In the genomic region with DNA sequence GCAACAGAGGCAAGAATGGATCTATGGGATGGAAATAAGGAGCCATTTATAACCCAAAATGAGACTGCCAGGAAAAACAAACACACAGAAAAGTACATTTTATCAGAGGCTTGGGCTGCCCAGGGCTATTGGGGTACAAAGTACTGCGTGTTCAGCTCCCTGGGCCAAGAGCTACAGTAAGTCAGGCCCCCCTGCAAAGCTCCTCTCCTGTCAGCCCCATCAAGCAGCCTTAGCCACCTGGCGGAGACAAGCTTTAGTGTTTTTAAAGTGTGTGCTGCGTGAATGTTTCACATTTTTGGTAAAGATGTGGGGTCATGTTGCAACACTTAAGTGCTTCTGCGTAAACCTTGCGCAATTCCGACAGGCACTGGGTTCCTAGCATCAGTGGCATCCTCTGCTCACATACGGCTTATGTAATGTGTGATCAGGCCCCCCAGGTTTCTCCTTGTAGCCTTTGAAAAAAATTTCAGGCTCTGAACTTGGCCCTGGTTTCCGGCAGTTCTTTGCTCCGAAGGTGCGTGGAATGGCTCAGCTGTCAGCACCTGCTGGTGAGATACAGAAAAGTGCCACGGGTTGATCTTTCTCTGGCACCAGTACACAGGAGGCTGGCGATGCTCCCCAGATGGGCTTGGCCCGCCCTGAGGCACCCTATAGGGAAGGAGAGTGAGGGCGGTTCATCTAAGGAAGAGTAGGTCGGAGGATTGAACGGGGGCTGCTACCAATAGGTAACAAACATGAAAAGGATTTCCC, we compare ENCODE assay signal across 10 cellular contexts.
DNase-seq lines count a peak whose midpoint lies in the region; TF ChIP-seq lines count a peak whose summit lies in the region.
"Had no signal": no experiment of that assay in that cellular context is flagged by ENCODE, and none has a peak within 500 bp of the region (broad histone marks: within the 10 kb centered on the region; RNA-seq: fewer than 3 reads in every experiment).

No MANE protein-coding gene starts in this region.

- intact Hi-C loops in esophagus squamous epithelium (cut with DNase I) = no loop called here

- TF ChIP-seq CTCF in esophagus squamous epithelium (IDR thresholded peaks at IDR 0.05) (peak in 4 of 6 experiments; percentile 25 to 58 (median 40)), osteocyte (IDR thresholded peaks at IDR 0.05) (peak; percentile 15)

- H3K27ac ChIP-seq in esophagus squamous epithelium = peak overlapping the region; percentile 7 to 71 (median 36)
- H3K27ac ChIP-seq in effector memory CD4-positive, alpha-beta T cell (ENCODE audit: insufficient read depth, low read length, poor library complexity, severe bottlenecking) = no peak overlapping the region

- no peaks in the 10 kb centered on the region for H3K9me3 Mint-ChIP-seq in osteocyte (ENCODE audit: unreplicated experiment)

- H3K27me3 Mint-ChIP-seq in osteocyte (ENCODE audit: unreplicated experiment) = no peaks in the 10 kb centered on the region

- H3K9me3 ChIP-seq in esophagus squamous epithelium = no peaks in the 10 kb centered on the region
- H3K9me3 ChIP-seq in effector memory CD4-positive, alpha-beta T cell (ENCODE audit: control insufficient read depth, low read length) = no peaks in the 10 kb centered on the region

- 40 to 64% methylated on average over 12 to 14 of the region's 16 CpGs for WGBS in esophagus squamous epithelium, 2 donors

- H3K4me1 Mint-ChIP-seq in osteocyte (ENCODE audit: unreplicated experiment) = peaks cover 22% of the 10 kb centered on the region

- no peaks in the 10 kb centered on the region for H3K27me3 ChIP-seq in esophagus squamous epithelium
- H3K27me3 ChIP-seq in effector memory CD4-positive, alpha-beta T cell (replicated peaks; ENCODE audit: control insufficient read depth, insufficient read depth, low read length, poor library complexity, severe bottlenecking) = no peaks in the 10 kb centered on the region

- no peaks in the 10 kb centered on the region for H3K36me3 Mint-ChIP-seq in osteocyte (ENCODE audit: unreplicated experiment)

- TF ChIP-seq POLR2A in esophagus squamous epithelium (IDR thresholded peaks at IDR 0.05) = no peak

- peak; percentile 91 for DNase-seq in DMS79 treated with DMSO at 0.1 percent for 48 hours (lab: John Stamatoyannopoulos, UW)
- DNase-seq in NCI-H345 treated with DMSO at 0.1 percent for 48 hours (lab: John Stamatoyannopoulos, UW; ENCODE audit: unreplicated experiment) = peak; percentile 97
- DNase-seq in esophagus squamous epithelium (lab: John Stamatoyannopoulos, UW) = no peak
- DNase-seq in osteocyte (ENCODE audit: extremely low spot score, unreplicated experiment) = no peak
- no peak for DNase-seq in AG20443 (ENCODE audit: low spot score)
- no peak for DNase-seq in central memory CD4-positive, alpha-beta T cell
- DNase-seq in SW 1271 (lab: John Stamatoyannopoulos, UW) = no peak
- no peak for DNase-seq in effector memory CD4-positive, alpha-beta T cell
- DNase-seq: effector CD4-positive, alpha-beta T cell; NCI-H1417 treated with DMSO at 0.1 percent for 48 hours had no signal

- H3K4me3 ChIP-seq in esophagus squamous epithelium = no peak overlapping the region
- H3K4me3 ChIP-seq in effector memory CD4-positive, alpha-beta T cell (ENCODE audit: insufficient read depth, low read depth, low read length, poor library complexity, severe bottlenecking) = no peak overlapping the region

- no peaks in the 10 kb centered on the region for H3K36me3 ChIP-seq in esophagus squamous epithelium
- H3K36me3 ChIP-seq in effector memory CD4-positive, alpha-beta T cell (ENCODE audit: control insufficient read depth, insufficient read depth, low read length) = no peaks in the 10 kb centered on the region

- peak overlapping the region; percentile 66 for H3K27ac Mint-ChIP-seq in osteocyte (ENCODE audit: unreplicated experiment)

- H3K4me3 Mint-ChIP-seq in osteocyte (ENCODE audit: unreplicated experiment) = no peak overlapping the region

- peaks cover 10 to 40% (median 16%) of the 10 kb centered on the region in 3 donors for H3K4me1 ChIP-seq in esophagus squamous epithelium
- H3K4me1 ChIP-seq in effector memory CD4-positive, alpha-beta T cell (ENCODE audit: control insufficient read depth, insufficient read depth, low read length, poor library complexity, severe bottlenecking) = no peaks in the 10 kb centered on the region

Comparison
In these comparisons a context has a peak if more than half of its experiments do, and no peak if none do; other contexts are left out.
1. DNase-seq: peak in DMS79 treated with DMSO at 0.1 percent for 48 hours (single experiment) and NCI-H345 treated with DMSO at 0.1 percent for 48 hours (single experiment); none in esophagus squamous epithelium (single experiment), osteocyte (single experiment), AG20443 (single experiment), central memory CD4-positive, alpha-beta T cell (single experiment), SW 1271 (0 of 2) and effector memory CD4-positive, alpha-beta T cell (0 of 3).